In the genomic region with DNA sequence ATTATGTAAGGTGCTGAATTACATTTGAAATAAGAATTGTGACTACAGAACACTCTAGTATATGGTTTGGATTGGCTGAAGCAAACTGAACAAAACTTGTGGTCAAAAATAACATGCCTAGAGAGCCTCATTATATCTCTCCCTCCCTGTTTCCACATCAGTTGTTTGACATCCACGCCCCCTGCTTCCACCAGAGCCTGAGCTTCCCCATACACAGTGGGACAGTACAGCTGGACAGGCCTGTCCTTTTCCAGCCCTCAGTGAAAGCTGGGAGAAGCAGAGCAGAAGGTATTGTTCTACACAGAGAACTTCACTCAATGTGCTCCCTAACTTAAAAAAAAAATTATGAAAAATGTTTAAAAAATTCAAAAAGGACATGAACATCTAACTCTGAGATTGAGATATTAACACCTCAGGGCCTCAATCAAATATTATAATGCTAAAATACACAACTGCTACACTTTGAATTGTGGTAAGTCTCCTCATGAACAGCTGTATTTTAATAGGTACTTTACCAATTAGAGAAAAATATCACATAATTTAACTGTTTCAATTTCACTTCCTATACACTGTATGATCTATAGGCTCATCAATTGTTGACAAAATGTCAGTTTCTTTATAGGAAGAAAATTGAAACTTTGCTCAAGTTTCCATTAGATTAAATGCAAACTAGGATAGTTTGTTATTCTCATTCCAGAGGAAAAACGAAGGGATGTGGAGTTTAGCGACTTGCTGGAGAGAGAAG, we compare ENCODE assay signal across 1 cellular context.
TF ChIP-seq lines count a peak whose summit lies in the region.

No MANE protein-coding gene starts in this region.

TF ChIP-seq in IMR-90, 13 proteins besides CTCF, POLR2A, EP300 and RAD21:
- TF ChIP-seq FOS (IDR thresholded peaks at IDR 0.05; ENCODE audit: low read depth, low read length) (no peak), CEBPB (IDR thresholded peaks at IDR 0.05; ENCODE audit: low read depth, low read length) (no peak), BHLHE40 (IDR thresholded peaks at IDR 0.05; ENCODE audit: low read depth, low read length) (no peak)
TF ChIP-seq in IMR-90: peak in this region for 0.
